1 cellular context compared by ENCODE assay signal in the genomic region with DNA sequence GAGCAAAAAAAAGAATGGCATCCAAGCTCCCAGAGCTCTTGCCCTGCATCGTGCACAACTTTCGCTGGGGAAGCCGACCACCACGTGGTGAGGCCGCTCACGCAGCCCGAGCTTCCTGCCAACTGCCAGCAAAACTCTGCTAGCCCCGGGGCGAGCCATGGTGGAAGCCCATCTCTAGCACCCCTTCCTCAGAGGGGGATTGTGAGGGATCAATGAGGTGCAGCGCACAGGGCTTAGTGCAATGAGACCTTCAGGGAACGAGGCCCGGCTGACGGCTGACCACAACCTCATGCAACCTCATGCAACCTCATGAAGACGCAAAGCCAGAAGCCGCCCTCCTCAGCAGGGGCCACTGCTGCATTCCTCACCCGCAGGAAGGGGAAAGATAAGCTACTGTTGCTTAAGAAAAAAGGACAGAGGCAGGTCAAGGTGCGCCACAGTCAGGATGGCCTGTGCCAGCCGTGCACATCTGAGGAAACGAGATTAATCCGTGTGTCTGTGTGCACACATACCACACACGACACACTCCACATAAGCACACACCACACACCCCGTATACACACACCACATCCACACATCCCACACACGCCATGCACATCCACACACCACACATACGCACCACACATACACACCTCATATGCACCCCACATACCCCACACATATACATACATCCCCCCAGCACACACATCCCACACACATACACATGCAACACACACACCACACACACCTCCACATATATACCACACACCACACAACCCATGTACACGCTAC.
TF ChIP-seq lines count a peak whose summit lies in the region.

No MANE protein-coding gene starts in this region.

TF ChIP-seq in H1, 55 proteins besides CTCF, POLR2A, EP300 and RAD21:
- no peak for TF ChIP-seq RNF2 (IDR thresholded peaks at IDR 0.05; ENCODE audit: borderline replicate concordance, low read depth, low read length, missing control alignments, poor library complexity, severe bottlenecking)
- TF ChIP-seq SRF (IDR thresholded peaks at IDR 0.05; ENCODE audit: low read depth, low read length) = no peak
- TF ChIP-seq SIN3A (conservative IDR thresholded peaks at IDR 0.05 in 1 of 2, IDR thresholded peaks at IDR 0.05 in 1 of 2; ENCODE audit: low read depth in 1 of 2, low read length in 2 of 2) = no peak
- TF ChIP-seq TEAD4 (IDR thresholded peaks at IDR 0.05; ENCODE audit: low read depth, low read length) = no peak
- TF ChIP-seq SP4 (IDR thresholded peaks at IDR 0.05; ENCODE audit: low read length) = no peak
- no peak for TF ChIP-seq EGR1 (IDR thresholded peaks at IDR 0.05; ENCODE audit: borderline replicate concordance, low read depth, low read length)
- TF ChIP-seq NRF1 (IDR thresholded peaks at IDR 0.05; ENCODE audit: low read depth, low read length) = no peak
- no peak for TF ChIP-seq BACH1 (IDR thresholded peaks at IDR 0.05; ENCODE audit: low read length)
- no peak for TF ChIP-seq RXRA (IDR thresholded peaks at IDR 0.05; ENCODE audit: insufficient read depth, low read depth, low read length)
- no peak for TF ChIP-seq JUND (IDR thresholded peaks at IDR 0.05; ENCODE audit: low read length)
- no peak for TF ChIP-seq CREB1 (IDR thresholded peaks at IDR 0.05)
- no peak for TF ChIP-seq GABPA (IDR thresholded peaks at IDR 0.05; ENCODE audit: borderline replicate concordance, insufficient read depth, low read length)
- TF ChIP-seq RBBP5 (IDR thresholded peaks at IDR 0.05; ENCODE audit: borderline replicate concordance, low read depth, low read length) = no peak
